Comparison of ENCODE assay signal across 18 cellular contexts in genomic region chr21:31892686-31893085, GRCh38.
"Had no signal": no experiment of that assay in that cellular context is flagged by ENCODE, and none has a peak within 500 bp of the region (broad histone marks: within the 10 kb centered on the region; RNA-seq: fewer than 3 reads in every experiment).

No MANE protein-coding gene starts in this region.

- H3K27ac Mint-ChIP-seq: activated B cell treated with CpG ODN at 0.5 μM for 24 hours; activated CD4-positive, alpha-beta memory T cell treated with anti-CD3 and anti-CD28 coated beads for 36 hours; activated naive CD8-positive, alpha-beta T cell; activated T-helper 1 cell treated with anti-CD3 and anti-CD28 coated beads, Interleukin-12 subunit alpha, Interleukin-12 subunit beta, Interleukin-2, Interleukin-4 antibody, amounts not matched to agents 30 ng/mL and 10 ng/mL and 1 ng/mL, durations not matched to agents 14 hours and 24 hours and 36 hours; stimulated activated naive CD8-positive, alpha-beta T cell treated with anti-CD3 and anti-CD28 coated beads, Interleukin-15, Interleukin-2, amounts not matched to agents 100 ng/mL and 50 ng/mL, for 24 hours; T-cell had no signal

- DNase-seq: activated B cell treated with CpG ODN at 0.5 μM for 24 hours; activated CD4-positive, alpha-beta memory T cell treated with anti-CD3 and anti-CD28 coated beads for 36 hours; activated CD4-positive, alpha-beta T cell treated with anti-CD3 and anti-CD28 coated beads for 4 hours; activated T-cell treated with anti-CD3 and anti-CD28 coated beads for 4 hours; dorsolateral prefrontal cortex; erythroblast; left cardiac atrium; right lobe of liver; small intestine; stimulated activated CD4-positive, alpha-beta T cell treated with anti-CD3 and anti-CD28 coated beads, Interleukin-15, amount 100 ng/mL, for 24 hours; stimulated activated CD4-positive, alpha-beta T cell treated with anti-CD3 and anti-CD28 coated beads, Interleukin-2, amount 100 ng/mL, for 48 hours; T-cell; transverse colon had no signal

- H3K4me1 ChIP-seq: prostate gland, right lobe of liver had no signal

- H3K4me1 Mint-ChIP-seq: activated B cell treated with CpG ODN at 0.5 μM for 24 hours, T-cell had no signal

- H3K9me3 ChIP-seq: prostate gland, right lobe of liver, transverse colon had no signal

- H3K27me3 ChIP-seq: cardiac muscle cell, dorsolateral prefrontal cortex, right lobe of liver, transverse colon had no signal

- H3K4me3 Mint-ChIP-seq: activated B cell treated with CpG ODN at 0.5 μM for 24 hours; activated CD4-positive, alpha-beta memory T cell treated with anti-CD3 and anti-CD28 coated beads for 36 hours; activated naive CD8-positive, alpha-beta T cell; activated T-helper 1 cell treated with anti-CD3 and anti-CD28 coated beads, Interleukin-12 subunit alpha, Interleukin-12 subunit beta, Interleukin-2, Interleukin-4 antibody, amounts not matched to agents 30 ng/mL and 10 ng/mL and 1 ng/mL, durations not matched to agents 14 hours and 24 hours and 36 hours; stimulated activated naive CD8-positive, alpha-beta T cell treated with anti-CD3 and anti-CD28 coated beads, Interleukin-15, Interleukin-2, amounts not matched to agents 100 ng/mL and 50 ng/mL, for 24 hours; T-cell had no signal

- H3K9me3 Mint-ChIP-seq: activated B cell treated with CpG ODN at 0.5 μM for 24 hours; activated CD4-positive, alpha-beta memory T cell treated with anti-CD3 and anti-CD28 coated beads for 36 hours; activated T-helper 1 cell treated with anti-CD3 and anti-CD28 coated beads, Interleukin-12 subunit alpha, Interleukin-12 subunit beta, Interleukin-2, Interleukin-4 antibody, amounts not matched to agents 30 ng/mL and 10 ng/mL and 1 ng/mL, durations not matched to agents 14 hours and 24 hours and 36 hours; stimulated activated naive CD8-positive, alpha-beta T cell treated with anti-CD3 and anti-CD28 coated beads, Interleukin-15, Interleukin-2, amounts not matched to agents 100 ng/mL and 50 ng/mL, for 24 hours; T-cell had no signal

- ATAC-seq: left cardiac atrium, right lobe of liver, T-cell had no signal

- H3K27ac ChIP-seq: dorsolateral prefrontal cortex, prostate gland, right lobe of liver had no signal

- H3K36me3 Mint-ChIP-seq: activated CD4-positive, alpha-beta memory T cell treated with anti-CD3 and anti-CD28 coated beads for 36 hours; activated naive CD8-positive, alpha-beta T cell; T-cell had no signal
